14 cellular contexts compared by ENCODE assay signal in genomic region chr2:8547284-8548064, GRCh38.
DNase-seq lines count a peak whose midpoint lies in the region; ATAC-seq and TF ChIP-seq lines count a peak whose summit lies in the region.
"Had no signal": no experiment of that assay in that cellular context is flagged by ENCODE, and none has a peak within 500 bp of the region (broad histone marks: within the 10 kb centered on the region; RNA-seq: fewer than 3 reads in every experiment).

No MANE protein-coding gene starts in this region.

- DNase-seq in activated T-cell treated with anti-CD3 and anti-CD28 coated beads, Interleukin-2, amount 50 U/mL, for 72 hours: no peak
- DNase-seq in activated T-cell treated with anti-CD3 and anti-CD28 coated beads for 4 hours: no peak
- DNase-seq in activated CD4-positive, alpha-beta memory T cell treated with anti-CD3 and anti-CD28 coated beads, Interleukin-2, amount 10 ng/mL, durations not matched to agents 7 days and 5 days: no peak
- no peak for DNase-seq in mesenchymal stem cell
- DNase-seq in stomach: peak; percentile 19
- no peak for DNase-seq in hypothalamus (lab: John Stamatoyannopoulos, UW)
- DNase-seq in NCI-H446 (lab: John Stamatoyannopoulos, UW): no peak
- DNase-seq: kidney glomerular epithelial cell, NCI-H1436 treated with DMSO at 0.1 percent for 48 hours, NCI-H446 treated with DMSO at 0.1 percent for 48 hours, OCI-M1 had no signal

- H3K36me3 ChIP-seq in mesenchymal stem cell (ENCODE audit: control insufficient read depth in 1 of 2, insufficient read depth in 2 of 2, low read depth in 1 of 2, low read length in 2 of 2) (no peaks in the 10 kb centered on the region), stomach (no peaks in the 10 kb centered on the region)

- no peaks in the 10 kb centered on the region for H3K79me1 ChIP-seq in mesenchymal stem cell (replicated peaks; ENCODE audit: low read length, poor library complexity, severe bottlenecking)

- H3K4me3 ChIP-seq in mesenchymal stem cell (ENCODE audit: insufficient read depth in 1 of 2, low read depth in 1 of 2, low read length in 2 of 2) (no peak overlapping the region), stomach (no peak overlapping the region)
- H3K4me3 ChIP-seq: psoas muscle had no signal

- H3K27me3 Mint-ChIP-seq in activated T-cell treated with anti-CD3 and anti-CD28 coated beads, Interleukin-2, amount 50 U/mL, for 72 hours (ENCODE audit: low read depth): no peaks in the 10 kb centered on the region
- no peaks in the 10 kb centered on the region for H3K27me3 Mint-ChIP-seq in activated CD4-positive, alpha-beta memory T cell treated with anti-CD3 and anti-CD28 coated beads, Interleukin-2, amount 10 ng/mL, durations not matched to agents 7 days and 5 days

- H3K27ac ChIP-seq in mesenchymal stem cell (ENCODE audit: low read length, poor library complexity, severe bottlenecking): no peak overlapping the region
- no peak overlapping the region for H3K27ac ChIP-seq in stomach
- H3K27ac ChIP-seq: psoas muscle, VCaP had no signal

- no peak overlapping the region for H3K23ac ChIP-seq in mesenchymal stem cell (ENCODE audit: low read length in 2 of 2)

- intact Hi-C loops in stomach (cut with DNase I; ENCODE audit: low total_unique reads): no loop called here

- TF ChIP-seq POLR2A in stomach (IDR thresholded peaks at IDR 0.05): no peak

- H3K9ac ChIP-seq in mesenchymal stem cell (ENCODE audit: low read length): no peak overlapping the region

- peak overlapping the region; percentile 9 for H4K91ac ChIP-seq in mesenchymal stem cell (ENCODE audit: low read length)

- WGBS in mesenchymal stem cell: 96% methylated on average over 20 of the region's 20 CpGs
- 96 to 97% (median 97%) methylated on average over 20 of the region's 20 CpGs for WGBS in stomach, 5 donors

- no peaks in the 10 kb centered on the region for H3K9me3 ChIP-seq in mesenchymal stem cell (ENCODE audit: control insufficient read depth, low read length)
- H3K9me3 ChIP-seq in stomach: no peaks in the 10 kb centered on the region
- H3K9me3 ChIP-seq: psoas muscle had no signal

- CTCF ChIA-PET in activated CD4-positive, alpha-beta memory T cell treated with anti-CD3 and anti-CD28 coated beads, Interleukin-2, amount 10 ng/mL, durations not matched to agents 7 days and 5 days (lab: Charles Lee): no interaction called here

- no peak overlapping the region for H4K8ac ChIP-seq in mesenchymal stem cell (ENCODE audit: low read length)

- no peak overlapping the region for H2AFZ ChIP-seq in mesenchymal stem cell (ENCODE audit: low read depth, low read length)

- H3K36me3 Mint-ChIP-seq in activated T-cell treated with anti-CD3 and anti-CD28 coated beads, Interleukin-2, amount 50 U/mL, for 72 hours (ENCODE audit: insufficient read depth in 2 of 2): peaks cover 0 to 1% of the 10 kb centered on the region in 2 donors
- H3K36me3 Mint-ChIP-seq in activated CD4-positive, alpha-beta memory T cell treated with anti-CD3 and anti-CD28 coated beads, Interleukin-2, amount 10 ng/mL, durations not matched to agents 7 days and 5 days (ENCODE audit: low read depth): no peaks in the 10 kb centered on the region

- H2BK15ac ChIP-seq in mesenchymal stem cell (ENCODE audit: low read depth, poor library complexity, severe bottlenecking): no peak overlapping the region

- peaks cover 24% of the 10 kb centered on the region for H3K4me1 ChIP-seq in mesenchymal stem cell (ENCODE audit: control insufficient read depth, insufficient read depth, low read depth, low read length)
- peaks cover 4 to 28% (median 14%) of the 10 kb centered on the region in 4 donors for H3K4me1 ChIP-seq in stomach
- H3K4me1 ChIP-seq: psoas muscle had no signal

- H2BK5ac ChIP-seq in mesenchymal stem cell (ENCODE audit: low read depth, low read length, poor library complexity, severe bottlenecking): no peak overlapping the region

- POLR2A ChIA-PET in activated CD4-positive, alpha-beta memory T cell treated with anti-CD3 and anti-CD28 coated beads, Interleukin-2, amount 10 ng/mL, durations not matched to agents 7 days and 5 days (lab: Charles Lee): interaction anchor here (1.0 to 9.6 kb wide), 3 partner anchors 61 to 133 kb away, joined by 3 to 230 read pairs (median 9); partner anchors contain the start of gene ID2

- peak overlapping the region in 1 of 2 experiments; percentile 62 for H3K4ac ChIP-seq in mesenchymal stem cell (ENCODE audit: low read depth in 1 of 2, low read length in 2 of 2)

- H2BK120ac ChIP-seq in mesenchymal stem cell (ENCODE audit: low read depth, low read length): no peak overlapping the region

- no peak overlapping the region for H3K4me2 ChIP-seq in mesenchymal stem cell (ENCODE audit: low read length, poor library complexity, severe bottlenecking)

- no peak for TF ChIP-seq CTCF in stomach (IDR thresholded peaks at IDR 0.05)

- TF ChIP-seq EP300 in stomach (IDR thresholded peaks at IDR 0.05): no peak

- H3K4me1 Mint-ChIP-seq in activated T-cell treated with anti-CD3 and anti-CD28 coated beads, Interleukin-2, amount 50 U/mL, for 72 hours (ENCODE audit: low read depth): peaks cover 72% of the 10 kb centered on the region
- peaks cover 63% of the 10 kb centered on the region for H3K4me1 Mint-ChIP-seq in activated CD4-positive, alpha-beta memory T cell treated with anti-CD3 and anti-CD28 coated beads, Interleukin-2, amount 10 ng/mL, durations not matched to agents 7 days and 5 days

- peak overlapping the region in 1 of 2 donors; percentile 2 for H3K4me3 Mint-ChIP-seq in activated T-cell treated with anti-CD3 and anti-CD28 coated beads, Interleukin-2, amount 50 U/mL, for 72 hours
- H3K4me3 Mint-ChIP-seq in activated CD4-positive, alpha-beta memory T cell treated with anti-CD3 and anti-CD28 coated beads, Interleukin-2, amount 10 ng/mL, durations not matched to agents 7 days and 5 days: no peak overlapping the region

- peak overlapping the region; percentile 15 for H3K27ac Mint-ChIP-seq in activated T-cell treated with anti-CD3 and anti-CD28 coated beads, Interleukin-2, amount 50 U/mL, for 72 hours
- H3K27ac Mint-ChIP-seq in activated CD4-positive, alpha-beta memory T cell treated with anti-CD3 and anti-CD28 coated beads, Interleukin-2, amount 10 ng/mL, durations not matched to agents 7 days and 5 days: peak overlapping the region; percentile 30

- no peak for ATAC-seq in activated T-cell treated with anti-CD3 and anti-CD28 coated beads, Interleukin-2, amount 50 U/mL, for 72 hours (replicated peaks in 1 of 2)
- no peak for ATAC-seq in HG03135 (IDR thresholded peaks at IDR 0.05; ENCODE audit: unreplicated experiment)
- ATAC-seq: psoas muscle had no signal

- H2AK5ac ChIP-seq in mesenchymal stem cell (ENCODE audit: low read length, severe bottlenecking): no peak overlapping the region

- H3K14ac ChIP-seq in mesenchymal stem cell (ENCODE audit: low read length in 2 of 2): no peak overlapping the region

- H3K27me3 ChIP-seq in mesenchymal stem cell (ENCODE audit: control insufficient read depth in 1 of 2, insufficient read depth in 1 of 2, low read length in 2 of 2) (no peaks in the 10 kb centered on the region), stomach (no peaks in the 10 kb centered on the region)

- H3K18ac ChIP-seq in mesenchymal stem cell (ENCODE audit: low read depth in 1 of 2, low read length in 2 of 2): no peak overlapping the region

- no peaks in the 10 kb centered on the region for H3K9me3 Mint-ChIP-seq in activated T-cell treated with anti-CD3 and anti-CD28 coated beads, Interleukin-2, amount 50 U/mL, for 72 hours
- no peaks in the 10 kb centered on the region for H3K9me3 Mint-ChIP-seq in activated CD4-positive, alpha-beta memory T cell treated with anti-CD3 and anti-CD28 coated beads, Interleukin-2, amount 10 ng/mL, durations not matched to agents 7 days and 5 days

- no peak overlapping the region for H2BK12ac ChIP-seq in mesenchymal stem cell (ENCODE audit: low read length in 2 of 2)
